ENCODE assay signal across 30 cellular contexts in genomic region chr6:134948142-134948541, GRCh38. TPM values are rescaled to one million over a fixed set of nuclear protein-coding genes. Genes with fewer than 3 reads are reported as not detected.
"Had no signal": no experiment of that assay in that cellular context is flagged by ENCODE, and none has a peak within 500 bp of the region (broad histone marks: within the 10 kb centered on the region; RNA-seq: fewer than 3 reads in every experiment).

No MANE protein-coding gene starts in this region.

- H3K27me3 ChIP-seq: colonic mucosa, esophagus squamous epithelium, gastrocnemius medialis, heart right ventricle had no signal

- H3K9me3 Mint-ChIP-seq: dendritic cell treated with granulocyte-macrophage colony-stimulating factor and Interleukin-4, amounts not matched to agents 40 ng/mL and 50 ng/mL, for 4 days; effector memory CD8-positive, alpha-beta T cell; endodermal cell had no signal

- DNase-seq: colonic mucosa; cortex of kidney; effector CD8-positive, alpha-beta T cell; effector memory CD8-positive, alpha-beta T cell; endodermal cell; erythroblast; esophagus squamous epithelium; foreskin fibroblast; foreskin melanocyte; gastrocnemius medialis; glutamatergic neuron; head of caudate nucleus; heart right ventricle; hippocampal formation; kidney glomerular epithelial cell; left colon; left ventricle myocardium inferior; lower lobe of right lung; mesenchymal stem cell; mucosa of descending colon; naive B cell had no signal

- H3K27me3 Mint-ChIP-seq: dendritic cell treated with granulocyte-macrophage colony-stimulating factor and Interleukin-4, amounts not matched to agents 40 ng/mL and 50 ng/mL, for 4 days; effector memory CD8-positive, alpha-beta T cell; naive B cell had no signal

- H3K9me3 ChIP-seq: colonic mucosa, esophagus squamous epithelium, lower lobe of right lung, mucosa of descending colon had no signal

- H3K27ac ChIP-seq: colonic mucosa, esophagus squamous epithelium, gastrocnemius medialis, heart right ventricle, left ventricle myocardium inferior, lower lobe of right lung had no signal

- H3K4me3 ChIP-seq: colonic mucosa, esophagus squamous epithelium, gastrocnemius medialis, heart right ventricle, left ventricle myocardium inferior, lower lobe of right lung, mucosa of descending colon had no signal

- H3K36me3 Mint-ChIP-seq: mesothelial cell of epicardium, naive B cell had no signal

- H3K4me1 ChIP-seq: colonic mucosa, esophagus squamous epithelium, gastrocnemius medialis, heart right ventricle, left ventricle myocardium inferior, lower lobe of right lung had no signal

- H3K4me1 Mint-ChIP-seq: endodermal cell, mesothelial cell of epicardium, naive B cell had no signal

- H3K4me3 Mint-ChIP-seq: dendritic cell treated with granulocyte-macrophage colony-stimulating factor and Interleukin-4, amounts not matched to agents 40 ng/mL and 50 ng/mL, for 4 days; effector memory CD8-positive, alpha-beta T cell; endodermal cell; mesothelial cell of epicardium; naive B cell had no signal

- H3K27ac Mint-ChIP-seq: dendritic cell treated with granulocyte-macrophage colony-stimulating factor and Interleukin-4, amounts not matched to agents 40 ng/mL and 50 ng/mL, for 4 days; effector memory CD8-positive, alpha-beta T cell; endodermal cell; mesothelial cell of epicardium; naive B cell had no signal

- FAIRE-seq: endometrium, endothelial cell of umbilical vein, islet of Langerhans, keratinocyte had no signal

- ATAC-seq: effector memory CD8-positive, alpha-beta T cell; esophagus mucosa; gastrocnemius medialis; heart right ventricle; left colon; left lobe of liver; lower lobe of right lung; mucosa of descending colon had no signal

- H3K36me3 ChIP-seq: colonic mucosa, esophagus squamous epithelium, gastrocnemius medialis, heart right ventricle, left ventricle myocardium inferior, lower lobe of right lung had no signal

RNA-seq across cellular contexts. Expression of gene ALDH8A1, which starts 1.8 kb away (rescaled TPM):
- total RNA-seq: endodermal cell, myocyte had no signal
